ENCODE assay signal across 15 cellular contexts in genomic region chr1:156773607-156774006, GRCh38. TPM values are rescaled to one million over a fixed set of nuclear protein-coding genes. Genes with fewer than 3 reads are reported as not detected.
DNase-seq lines count a peak whose midpoint lies in the region; ATAC-seq and TF ChIP-seq lines count a peak whose summit lies in the region.
"Had no signal": no experiment of that assay in that cellular context is flagged by ENCODE, and none has a peak within 500 bp of the region (broad histone marks: within the 10 kb centered on the region; RNA-seq: fewer than 3 reads in every experiment).

No MANE protein-coding gene starts in this region.

- intact Hi-C loops in CD4-positive, alpha-beta T cell (cut with DNase I, micrococcal nuclease), result loop anchor here in 1 of 2 experiments (5.0 kb wide), 1 partner anchor 39 kb away; no protein-coding TSS in a partner anchor
- intact Hi-C loops in activated CD8-positive, alpha-beta T cell treated with anti-CD3 and anti-CD28 coated beads for 36 hours (cut with micrococcal nuclease), result no loop called here

- H3K4me1 Mint-ChIP-seq in CD4-positive, alpha-beta T cell (ENCODE audit: low read depth), result peaks cover 74% of the 10 kb centered on the region
- peaks cover 68% of the 10 kb centered on the region for H3K4me1 Mint-ChIP-seq in activated CD8-positive, alpha-beta T cell treated with anti-CD3 and anti-CD28 coated beads for 36 hours (ENCODE audit: low read depth)
- H3K4me1 Mint-ChIP-seq in memory B cell, result peaks cover 39% of the 10 kb centered on the region

- H3K27ac ChIP-seq in CD4-positive, alpha-beta T cell (ENCODE audit: low read depth, low read length), result no peak overlapping the region
- H3K27ac ChIP-seq: brain microvascular endothelial cell, epithelial cell of prostate had no signal

- TF ChIP-seq CTCF in CD4-positive, alpha-beta T cell (IDR thresholded peaks at IDR 0.05), result no peak
- TF ChIP-seq CTCF in GM12872 (IDR thresholded peaks at IDR 0.05; ENCODE audit: insufficient read depth, low read depth, low read length), result 0 out of 3 replicates have a peak, but pooled peaks have one; percentile 20
- peak; percentile 19 for TF ChIP-seq CTCF in activated CD8-positive, alpha-beta T cell treated with anti-CD3 and anti-CD28 coated beads for 36 hours (IDR thresholded peaks at IDR 0.05)

- H3K4me3 Mint-ChIP-seq in CD4-positive, alpha-beta T cell, result peak overlapping the region; percentile 6
- H3K4me3 Mint-ChIP-seq in activated CD8-positive, alpha-beta T cell treated with anti-CD3 and anti-CD28 coated beads for 36 hours, result no peak overlapping the region
- H3K4me3 Mint-ChIP-seq in memory B cell, result no peak overlapping the region

- no peak overlapping the region for H3K27ac Mint-ChIP-seq in CD4-positive, alpha-beta T cell
- H3K27ac Mint-ChIP-seq in activated CD8-positive, alpha-beta T cell treated with anti-CD3 and anti-CD28 coated beads for 36 hours, result no peak overlapping the region
- H3K27ac Mint-ChIP-seq in memory B cell, result no peak overlapping the region

- H3K27me3 ChIP-seq in CD4-positive, alpha-beta T cell (ENCODE audit: control insufficient read depth, insufficient read depth, low read length), result no peaks in the 10 kb centered on the region
- H3K27me3 ChIP-seq: brain microvascular endothelial cell had no signal

- H3K27me3 Mint-ChIP-seq in CD4-positive, alpha-beta T cell, result no peaks in the 10 kb centered on the region
- no peaks in the 10 kb centered on the region for H3K27me3 Mint-ChIP-seq in activated CD8-positive, alpha-beta T cell treated with anti-CD3 and anti-CD28 coated beads for 36 hours
- H3K27me3 Mint-ChIP-seq in memory B cell, result no peaks in the 10 kb centered on the region

- peaks cover 48% of the 10 kb centered on the region for H3K36me3 Mint-ChIP-seq in CD4-positive, alpha-beta T cell (ENCODE audit: low read depth)
- peaks cover 46% of the 10 kb centered on the region for H3K36me3 Mint-ChIP-seq in activated CD8-positive, alpha-beta T cell treated with anti-CD3 and anti-CD28 coated beads for 36 hours (ENCODE audit: low read depth)
- H3K36me3 Mint-ChIP-seq in memory B cell, result peaks cover 23% of the 10 kb centered on the region

- POLR2A ChIA-PET in CD4-positive, alpha-beta T cell (lab: Charles Lee), result no interaction called here
- POLR2A ChIA-PET in activated CD8-positive, alpha-beta T cell treated with anti-CD3 and anti-CD28 coated beads for 36 hours (lab: Charles Lee), result interaction anchor here (0.7 to 1.8 kb wide), 4 partner anchors 8 to 44 kb away, joined by 3 to 9 read pairs (median 4); no protein-coding TSS in a partner anchor

- no peak for DNase-seq in CD4-positive, alpha-beta T cell
- DNase-seq in activated CD8-positive, alpha-beta T cell treated with anti-CD3 and anti-CD28 coated beads for 36 hours, result no peak
- DNase-seq in memory B cell (ENCODE audit: low spot score in 2 of 2) (no peak), NCI-H2029 treated with DMSO at 0.1 percent for 48 hours (lab: John Stamatoyannopoulos, UW) (no peak)
- no peak for DNase-seq in stimulated activated CD4-positive, alpha-beta T cell treated with anti-CD3 and anti-CD28 coated beads, Interleukin-4, amount 100 ng/mL, for 4 hours
- DNase-seq: activated CD4-positive, alpha-beta T cell treated with anti-CD3 and anti-CD28 coated beads for 1 hour; activated effector memory CD4-positive, alpha-beta T cell treated with Interleukin-2 at 50 U/mL for 16 hours; brain microvascular endothelial cell; IMR-90; mucosa of descending colon; NCI-H1694; NK-92 treated with Interleukin-12 subunit alpha and Interleukin-12 subunit beta, amount 100 ng/mL, for 24 hours had no signal

- ATAC-seq in CD4-positive, alpha-beta T cell (ENCODE audit: poor library complexity), result peak; percentile 63
- peak; percentile 25 for ATAC-seq in activated CD8-positive, alpha-beta T cell treated with anti-CD3 and anti-CD28 coated beads for 36 hours
- ATAC-seq in memory B cell (ENCODE audit: low read depth), result peak; percentile 45
- ATAC-seq in GM18873 (IDR thresholded peaks at IDR 0.05; ENCODE audit: low FRiP score, unreplicated experiment), result no peak
- ATAC-seq: mucosa of descending colon had no signal

- no peaks in the 10 kb centered on the region for H3K9me3 Mint-ChIP-seq in CD4-positive, alpha-beta T cell
- H3K9me3 Mint-ChIP-seq in activated CD8-positive, alpha-beta T cell treated with anti-CD3 and anti-CD28 coated beads for 36 hours, result no peaks in the 10 kb centered on the region
- H3K9me3 Mint-ChIP-seq in memory B cell, result no peaks in the 10 kb centered on the region

- H3K9me3 ChIP-seq in CD4-positive, alpha-beta T cell (ENCODE audit: control insufficient read depth, low read length), result no peaks in the 10 kb centered on the region
- H3K9me3 ChIP-seq: mucosa of descending colon had no signal

- CTCF ChIA-PET in CD4-positive, alpha-beta T cell (lab: Charles Lee), result interaction anchor here (1.5 kb wide), 1 partner anchor 48 kb away, joined by 11 read pairs; no protein-coding TSS in a partner anchor
- CTCF ChIA-PET in activated CD8-positive, alpha-beta T cell treated with anti-CD3 and anti-CD28 coated beads for 36 hours (lab: Charles Lee), result interaction anchor here (1.8 to 4.0 kb wide), 2 partner anchors 47 to 116 kb away, joined by 4 to 63 read pairs; partner anchors contain the start of genes ISG20L2 and METTL25B

RNA-seq across cellular contexts. Expression of gene PRCC, which starts 6.3 kb away (rescaled TPM):
- 10 to 100 TPM; 49.5 to 50.0 TPM for total RNA-seq in CD4-positive, alpha-beta T cell
- 10 to 100 TPM; 69.8 to 70.6 TPM for total RNA-seq in activated CD8-positive, alpha-beta T cell treated with anti-CD3 and anti-CD28 coated beads for 36 hours

RNA-seq across cellular contexts. Expression of gene HDGF, which starts 22.1 kb away (rescaled TPM):
- 10 to 100 TPM; 60.8 TPM for total RNA-seq in CD4-positive, alpha-beta T cell
- total RNA-seq in activated CD8-positive, alpha-beta T cell treated with anti-CD3 and anti-CD28 coated beads for 36 hours, result 100 to 1,000 TPM; 232 to 235 TPM

RNA-seq across cellular contexts. Expression of gene MRPL24, which starts 32.7 kb away (rescaled TPM):
- 10 to 100 TPM; 11.7 to 11.9 TPM for total RNA-seq in CD4-positive, alpha-beta T cell
- 10 to 100 TPM; 84.2 to 93.6 TPM for total RNA-seq in activated CD8-positive, alpha-beta T cell treated with anti-CD3 and anti-CD28 coated beads for 36 hours

RNA-seq across cellular contexts. Expression of gene SH2D2A, which starts 43.0 kb away (rescaled TPM):
- 10 to 100 TPM; 51.6 to 51.8 TPM for total RNA-seq in CD4-positive, alpha-beta T cell
- total RNA-seq in activated CD8-positive, alpha-beta T cell treated with anti-CD3 and anti-CD28 coated beads for 36 hours, result 100 to 1,000 TPM; 297 to 315 TPM
- total RNA-seq: IMR-90 had no signal

RNA-seq across cellular contexts. Expression of gene ISG20L2, which starts 45.0 kb away (rescaled TPM):
- 10 to 100 TPM; 44.2 to 50.9 TPM for total RNA-seq in CD4-positive, alpha-beta T cell
- 10 to 100 TPM; 40.6 to 44.5 TPM for total RNA-seq in activated CD8-positive, alpha-beta T cell treated with anti-CD3 and anti-CD28 coated beads for 36 hours

Comparison
In these comparisons a context has a peak if more than half of its experiments do, and no peak if none do; other contexts are left out.
1. RNA of gene MRPL24, which starts 32.7 kb away (total RNA-seq): 84.2 to 93.6 TPM in activated CD8-positive, alpha-beta T cell treated with anti-CD3 and anti-CD28 coated beads for 36 hours; 11.7 to 11.9 TPM in CD4-positive, alpha-beta T cell; every median in the first group is over 4 times any median in the second.